In genomic region chr3:10758304-10759037, GRCh38 we compare ENCODE assay signal across 9 cellular contexts. TPM values are rescaled to one million over a fixed set of nuclear protein-coding genes. Genes with fewer than 3 reads are reported as not detected.
A peak's percentile ranks its signal among the peaks of the same experiment; 100 is the strongest.
DNase-seq lines count a peak whose midpoint lies in the region; ATAC-seq and TF ChIP-seq lines count a peak whose summit lies in the region.
"Had no signal": no experiment of that assay in that cellular context is flagged by ENCODE, and none has a peak within 500 bp of the region (broad histone marks: within the 10 kb centered on the region; RNA-seq: fewer than 3 reads in every experiment).

No MANE protein-coding gene starts in this region.

- intact Hi-C loops in esophagus squamous epithelium (cut with DNase I), result loop anchor here (5.0 to 10.0 kb wide), 2 partner anchors 126 to 299 kb away; no protein-coding TSS in a partner anchor
- intact Hi-C loops in thyroid gland (cut with DNase I), result no loop called here

- no peak overlapping the region for H3K27ac Mint-ChIP-seq in activated CD8-positive, alpha-beta memory T cell treated with anti-CD3 and anti-CD28 coated beads, Interleukin-2, amount 10 ng/mL, durations not matched to agents 7 days and 5 days
- H3K27ac Mint-ChIP-seq in natural killer cell treated with Interleukin-12 subunit alpha and Interleukin-12 subunit beta and Interleukin-15 and Interleukin-18, amount 100 ng/mL, for 72 hours, result no peak overlapping the region

- H3K4me3 ChIP-seq in esophagus squamous epithelium (no peak overlapping the region), thyroid gland (replicated peaks in 1 of 3) (no peak overlapping the region)
- H3K4me3 ChIP-seq: BLaER1 had no signal

- H3K36me3 ChIP-seq in esophagus squamous epithelium, result no peaks in the 10 kb centered on the region
- H3K36me3 ChIP-seq in thyroid gland, result no peaks in the 10 kb centered on the region
- H3K36me3 ChIP-seq: BLaER1 had no signal

- DNase-seq in NCI-H1417 (lab: John Stamatoyannopoulos, UW) (peak; percentile 34 to 70 (median 43)), NCI-H1417 treated with DMSO at 0.1 percent for 48 hours (lab: John Stamatoyannopoulos, UW) (no peak), NCI-H748 treated with DMSO at 0.1 percent for 48 hours (lab: John Stamatoyannopoulos, UW) (peak; percentile 63), esophagus squamous epithelium (lab: John Stamatoyannopoulos, UW) (no peak), thyroid gland (peak; percentile 45 to 57)
- DNase-seq in activated CD8-positive, alpha-beta memory T cell treated with anti-CD3 and anti-CD28 coated beads, Interleukin-2, amount 10 ng/mL, durations not matched to agents 7 days and 5 days, result peak; percentile 66
- DNase-seq in natural killer cell treated with Interleukin-12 subunit alpha and Interleukin-12 subunit beta and Interleukin-15 and Interleukin-18, amount 100 ng/mL, for 72 hours (ENCODE audit: low spot score), result no peak

- no peak overlapping the region for H3K4me3 Mint-ChIP-seq in activated CD8-positive, alpha-beta memory T cell treated with anti-CD3 and anti-CD28 coated beads, Interleukin-2, amount 10 ng/mL, durations not matched to agents 7 days and 5 days
- no peak overlapping the region for H3K4me3 Mint-ChIP-seq in natural killer cell treated with Interleukin-12 subunit alpha and Interleukin-12 subunit beta and Interleukin-15 and Interleukin-18, amount 100 ng/mL, for 72 hours

- H3K36me3 Mint-ChIP-seq in activated CD8-positive, alpha-beta memory T cell treated with anti-CD3 and anti-CD28 coated beads, Interleukin-2, amount 10 ng/mL, durations not matched to agents 7 days and 5 days, result no peaks in the 10 kb centered on the region
- no peaks in the 10 kb centered on the region for H3K36me3 Mint-ChIP-seq in natural killer cell treated with Interleukin-12 subunit alpha and Interleukin-12 subunit beta and Interleukin-15 and Interleukin-18, amount 100 ng/mL, for 72 hours

- H3K9me3 ChIP-seq in esophagus squamous epithelium (no peaks in the 10 kb centered on the region), thyroid gland (no peaks in the 10 kb centered on the region)
- H3K9me3 ChIP-seq: BLaER1 had no signal

- peaks cover 0 to 94% (median 0%) of the 10 kb centered on the region in 4 donors for H3K27me3 ChIP-seq in esophagus squamous epithelium
- H3K27me3 ChIP-seq in thyroid gland, result no peaks in the 10 kb centered on the region
- H3K27me3 ChIP-seq: BLaER1 had no signal

- 32 to 39% methylated on average over 7 to 14 of the region's 14 CpGs for WGBS in esophagus squamous epithelium, 2 donors
- 39 to 52% methylated on average over 9 to 14 of the region's 14 CpGs for WGBS in thyroid gland, 2 donors

- TF ChIP-seq CTCF in esophagus squamous epithelium (IDR thresholded peaks at IDR 0.05), result peak in 5 of 6 experiments; percentile 58 to 88 (median 72)
- TF ChIP-seq CTCF in thyroid gland (IDR thresholded peaks at IDR 0.05), result peak in 5 of 6 experiments; percentile 46 to 84 (median 69)

- peaks cover 10% of the 10 kb centered on the region for H3K4me1 Mint-ChIP-seq in activated CD8-positive, alpha-beta memory T cell treated with anti-CD3 and anti-CD28 coated beads, Interleukin-2, amount 10 ng/mL, durations not matched to agents 7 days and 5 days
- H3K4me1 Mint-ChIP-seq in natural killer cell treated with Interleukin-12 subunit alpha and Interleukin-12 subunit beta and Interleukin-15 and Interleukin-18, amount 100 ng/mL, for 72 hours (ENCODE audit: low read depth in 2 of 2), result peaks cover 0 to 5% of the 10 kb centered on the region in 2 donors

- H3K27ac ChIP-seq in esophagus squamous epithelium (no peak overlapping the region), thyroid gland (no peak overlapping the region)
- H3K27ac ChIP-seq: BLaER1 had no signal

- TF ChIP-seq POLR2A in esophagus squamous epithelium (IDR thresholded peaks at IDR 0.05) (no peak), thyroid gland (IDR thresholded peaks at IDR 0.05) (no peak)

- H3K9me3 Mint-ChIP-seq in activated CD8-positive, alpha-beta memory T cell treated with anti-CD3 and anti-CD28 coated beads, Interleukin-2, amount 10 ng/mL, durations not matched to agents 7 days and 5 days (ENCODE audit: low read depth), result no peaks in the 10 kb centered on the region
- peaks cover 2% of the 10 kb centered on the region for H3K9me3 Mint-ChIP-seq in natural killer cell treated with Interleukin-12 subunit alpha and Interleukin-12 subunit beta and Interleukin-15 and Interleukin-18, amount 100 ng/mL, for 72 hours

- H3K4me1 ChIP-seq in esophagus squamous epithelium (peaks cover 0 to 6% (median 0%) of the 10 kb centered on the region in 3 donors), thyroid gland (no peaks in the 10 kb centered on the region)

- peak; percentile 54 for ATAC-seq in HG02973 (IDR thresholded peaks at IDR 0.05; ENCODE audit: unreplicated experiment)
- ATAC-seq in activated CD8-positive, alpha-beta memory T cell treated with anti-CD3 and anti-CD28 coated beads, Interleukin-2, amount 10 ng/mL, durations not matched to agents 7 days and 5 days, result peak; percentile 75
- peak; percentile 60 to 71 for ATAC-seq in natural killer cell treated with Interleukin-12 subunit alpha and Interleukin-12 subunit beta and Interleukin-15 and Interleukin-18, amount 100 ng/mL, for 72 hours

- CTCF ChIA-PET in activated CD8-positive, alpha-beta memory T cell treated with anti-CD3 and anti-CD28 coated beads, Interleukin-2, amount 10 ng/mL, durations not matched to agents 7 days and 5 days (lab: Charles Lee), result interaction anchor here (0.7 to 2.5 kb wide), 15 partner anchors 8 to 312 kb away, joined by 3 to 12 read pairs (median 4); no protein-coding TSS in a partner anchor

- H3K27me3 Mint-ChIP-seq in activated CD8-positive, alpha-beta memory T cell treated with anti-CD3 and anti-CD28 coated beads, Interleukin-2, amount 10 ng/mL, durations not matched to agents 7 days and 5 days, result peaks cover 34% of the 10 kb centered on the region
- peaks cover 22 to 25% of the 10 kb centered on the region in 2 donors for H3K27me3 Mint-ChIP-seq in natural killer cell treated with Interleukin-12 subunit alpha and Interleukin-12 subunit beta and Interleukin-15 and Interleukin-18, amount 100 ng/mL, for 72 hours

RNA-seq across cellular contexts. Expression of gene SLC6A11, which starts 57.6 kb away (rescaled TPM):
- not detected for total RNA-seq in activated CD8-positive, alpha-beta memory T cell treated with anti-CD3 and anti-CD28 coated beads, Interleukin-2, amount 10 ng/mL, durations not matched to agents 7 days and 5 days
- total RNA-seq in esophagus squamous epithelium (10 to 100 TPM in 2 of 4 donors, 1 to 10 TPM in 2; 6.2 to 13.4 (median 9.5) TPM), thyroid gland (not detected)
- not detected for total RNA-seq in natural killer cell treated with Interleukin-12 subunit alpha and Interleukin-12 subunit beta and Interleukin-15 and Interleukin-18, amount 100 ng/mL, for 72 hours

Comparison
In these comparisons a context has a peak if more than half of its experiments do, and no peak if none do; other contexts are left out.
1. DNase-seq: peak in NCI-H1417 (3 of 3), NCI-H748 treated with DMSO at 0.1 percent for 48 hours (single experiment), activated CD8-positive, alpha-beta memory T cell treated with anti-CD3 and anti-CD28 coated beads, Interleukin-2, amount 10 ng/mL, durations not matched to agents 7 days and 5 days (single experiment) and thyroid gland (2 of 2); none in NCI-H1417 treated with DMSO at 0.1 percent for 48 hours (single experiment), esophagus squamous epithelium (single experiment) and natural killer cell treated with Interleukin-12 subunit alpha and Interleukin-12 subunit beta and Interleukin-15 and Interleukin-18, amount 100 ng/mL, for 72 hours (single experiment).
2. RNA of gene SLC6A11, which starts 57.6 kb away (total RNA-seq): 6.2 to 13.4 TPM in esophagus squamous epithelium; not detected in activated CD8-positive, alpha-beta memory T cell treated with anti-CD3 and anti-CD28 coated beads, Interleukin-2, amount 10 ng/mL, durations not matched to agents 7 days and 5 days, not detected in natural killer cell treated with Interleukin-12 subunit alpha and Interleukin-12 subunit beta and Interleukin-15 and Interleukin-18, amount 100 ng/mL, for 72 hours and not detected in thyroid gland; every median in the first group is over 4 times any median in the second.
3. Peak in every context shown above with its lines, with median percentiles within 50 percentile points of each other: ATAC-seq.